ENCODE assay signal across 8 cellular contexts in genomic region chr15:79923068-79923514, GRCh38. TPM values are rescaled to one million over a fixed set of nuclear protein-coding genes. Genes with fewer than 3 reads are reported as not detected.
DNase-seq lines count a peak whose midpoint lies in the region; ATAC-seq lines count a peak whose summit lies in the region.

No MANE protein-coding gene starts in this region.

- H2BK5ac ChIP-seq in mesendoderm (ENCODE audit: low read length): peak overlapping the region; percentile 85

- peaks cover 19% of the 10 kb centered on the region for H3K9me3 ChIP-seq in effector memory CD4-positive, alpha-beta T cell (ENCODE audit: control insufficient read depth, low read length)

- no peak overlapping the region for H4K8ac ChIP-seq in mesendoderm (ENCODE audit: low read depth, low read length)

- no CpG with 5 or more reads among the region's 51 CpGs for WGBS in mesendoderm (ENCODE audit: extremely low coverage, insufficient coverage, low lambda C conversion rate)

- H3K36me3 ChIP-seq in effector memory CD4-positive, alpha-beta T cell (ENCODE audit: control insufficient read depth, insufficient read depth, low read length): peaks cover 21% of the 10 kb centered on the region
- peaks cover 5% of the 10 kb centered on the region for H3K36me3 ChIP-seq in mesendoderm (ENCODE audit: control insufficient read depth, insufficient read depth, low read length)

- H3K4ac ChIP-seq in mesendoderm (ENCODE audit: low read depth, low read length): peak overlapping the region; percentile 42

- peaks cover 4% of the 10 kb centered on the region for H3K4me1 ChIP-seq in effector memory CD4-positive, alpha-beta T cell (ENCODE audit: control insufficient read depth, insufficient read depth, low read length, poor library complexity, severe bottlenecking)
- H3K4me1 ChIP-seq in mesendoderm (ENCODE audit: control insufficient read depth, low read depth, low read length): no peaks in the 10 kb centered on the region

- peaks cover 24% of the 10 kb centered on the region for H3K79me2 ChIP-seq in mesendoderm (ENCODE audit: control insufficient read depth, insufficient read depth, low read length)

- no peak overlapping the region for H2BK15ac ChIP-seq in mesendoderm (replicated peaks; ENCODE audit: low read depth)

- H2AK5ac ChIP-seq in mesendoderm (ENCODE audit: low read length): no peak overlapping the region

- peak overlapping the region; percentile 80 for H3K23ac ChIP-seq in mesendoderm (ENCODE audit: low read length)

- H3K4me3 ChIP-seq in effector memory CD4-positive, alpha-beta T cell (ENCODE audit: insufficient read depth, low read depth, low read length, poor library complexity, severe bottlenecking): peak overlapping the region; percentile 95
- H3K4me3 ChIP-seq in mesendoderm (ENCODE audit: low read length): peak overlapping the region; percentile 68

- DNase-seq in NCI-H524 (lab: John Stamatoyannopoulos, UW) (peak; percentile 53 to 54), NCI-H524 treated with DMSO at 0.1 percent for 48 hours (lab: John Stamatoyannopoulos, UW) (no peak), NCI-H510A (lab: John Stamatoyannopoulos, UW) (peak; percentile 12), mesendoderm (peak; percentile 77)
- DNase-seq in activated CD8-positive, alpha-beta memory T cell treated with anti-CD3 and anti-CD28 coated beads for 24 hours: peak; percentile 88
- peak; percentile 57 to 59 (median 59) for DNase-seq in effector memory CD4-positive, alpha-beta T cell
- peak; percentile 61 to 66 for DNase-seq in stimulated activated CD8-positive, alpha-beta memory T cell treated with anti-CD3 and anti-CD28 coated beads, Interleukin-15, amount 100 ng/mL, for 48 hours (ENCODE audit: low read depth in 2 of 2)

- H3K79me1 ChIP-seq in mesendoderm (ENCODE audit: low read length): peaks cover 12% of the 10 kb centered on the region

- peak overlapping the region; percentile 19 for H3K18ac ChIP-seq in mesendoderm (ENCODE audit: low read length)

- no peaks in the 10 kb centered on the region for H3K27me3 ChIP-seq in effector memory CD4-positive, alpha-beta T cell (replicated peaks; ENCODE audit: control insufficient read depth, insufficient read depth, low read length, poor library complexity, severe bottlenecking)
- no peaks in the 10 kb centered on the region for H3K27me3 ChIP-seq in mesendoderm (ENCODE audit: insufficient read depth, low read length, poor library complexity)

- H4K5ac ChIP-seq in mesendoderm (ENCODE audit: low read length): no peak overlapping the region

- H2BK120ac ChIP-seq in mesendoderm (ENCODE audit: low read depth, low read length): no peak overlapping the region

- peak overlapping the region; percentile 95 for H3K27ac ChIP-seq in effector memory CD4-positive, alpha-beta T cell (ENCODE audit: insufficient read depth, low read length, poor library complexity, severe bottlenecking)
- peak overlapping the region; percentile 84 for H3K27ac ChIP-seq in mesendoderm (ENCODE audit: low read depth, low read length)

- peak overlapping the region; percentile 95 for H3K4me2 ChIP-seq in mesendoderm (ENCODE audit: low read length)

- peak overlapping the region; percentile 83 for H3K9ac ChIP-seq in mesendoderm (ENCODE audit: low read length)

- peak; percentile 45 for ATAC-seq in HG02970 (IDR thresholded peaks at IDR 0.05; ENCODE audit: low FRiP score, unreplicated experiment)

- peak overlapping the region; percentile 98 for H3K56ac ChIP-seq in mesendoderm (ENCODE audit: low read length)

RNA-seq across cellular contexts. Expression of gene MTHFS, which starts 26.3 kb away (rescaled TPM):
- polyA plus RNA-seq in mesendoderm (2013, experiment 1 of 2): 36.4 TPM
- polyA plus RNA-seq in mesendoderm (2013, experiment 2 of 2): 36.8 TPM

RNA-seq across cellular contexts. Expression of gene BCL2A1, which starts 47.9 kb away (rescaled TPM):
- not detected for polyA plus RNA-seq in mesendoderm (2013, experiment 1 of 2)
- polyA plus RNA-seq in mesendoderm (2013, experiment 2 of 2): not detected
